Comparison of ENCODE assay signal across 23 cellular contexts in the genomic region with DNA sequence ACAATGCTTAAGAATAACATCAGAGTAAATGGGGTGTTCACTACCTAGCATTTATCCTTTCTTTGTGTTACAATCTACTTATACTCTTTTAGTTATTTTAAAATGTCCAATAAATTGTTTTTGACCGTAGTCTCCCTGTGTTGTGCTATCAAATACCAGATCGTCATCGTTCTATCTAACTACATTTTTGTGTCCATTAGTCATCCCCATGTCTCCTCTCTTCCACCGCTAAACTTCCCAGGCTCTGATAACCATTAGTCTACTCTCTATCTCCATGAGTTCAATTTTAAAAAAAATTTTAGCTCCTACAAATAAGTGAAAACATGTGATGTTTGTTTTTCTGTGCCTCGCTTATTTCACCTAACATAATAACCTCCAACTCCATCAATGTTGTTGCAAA.
"Had no signal": no experiment of that assay in that cellular context is flagged by ENCODE, and none has a peak within 500 bp of the region (broad histone marks: within the 10 kb centered on the region; RNA-seq: fewer than 3 reads in every experiment).

No MANE protein-coding gene starts in this region.

- DNase-seq: colonic mucosa; cortex of kidney; effector CD8-positive, alpha-beta T cell; effector memory CD8-positive, alpha-beta T cell; endodermal cell; erythroblast; esophagus squamous epithelium; foreskin keratinocyte; heart left ventricle; hypothalamus; immature natural killer cell; left cardiac atrium; left lung; left ventricle myocardium superior; lower lobe of right lung; mesenchymal stem cell; mucosa of descending colon; naive B cell; naive thymus-derived CD8-positive, alpha-beta T cell had no signal

- H3K27me3 ChIP-seq: colonic mucosa, esophagus squamous epithelium, foreskin keratinocyte, gastroesophageal sphincter, heart left ventricle, hepatocyte, left lung had no signal

- H3K9me3 ChIP-seq: colonic mucosa, esophagus squamous epithelium, gastroesophageal sphincter, left lung, lower lobe of right lung, mucosa of descending colon had no signal

- H3K4me1 ChIP-seq: colonic mucosa, esophagus squamous epithelium, foreskin keratinocyte, gastroesophageal sphincter, heart left ventricle, left lung, lower lobe of right lung had no signal

- H3K4me3 ChIP-seq: colonic mucosa, esophagus squamous epithelium, gastroesophageal sphincter, heart left ventricle, hepatocyte, left lung, lower lobe of right lung, mucosa of descending colon had no signal

- ATAC-seq: effector memory CD8-positive, alpha-beta T cell; esophagus mucosa; foreskin keratinocyte; gastroesophageal sphincter; heart left ventricle; left cardiac atrium; left lung; left ventricle myocardium superior; lower lobe of right lung; mucosa of descending colon; naive thymus-derived CD8-positive, alpha-beta T cell had no signal

- H3K36me3 ChIP-seq: colonic mucosa, esophagus squamous epithelium, gastroesophageal sphincter, heart left ventricle, left lung, lower lobe of right lung had no signal

- H3K4me2 ChIP-seq: hepatocyte had no signal

- H3K79me2 ChIP-seq: hepatocyte had no signal

- H2AFZ ChIP-seq: hepatocyte had no signal

- H3K27ac ChIP-seq: colonic mucosa, epithelial cell of prostate, esophagus squamous epithelium, foreskin keratinocyte, gastroesophageal sphincter, heart left ventricle, hepatocyte, left lung, lower lobe of right lung had no signal
